31 cellular contexts compared by ENCODE assay signal in genomic region chr10:36195364-36195763, GRCh38.
"Had no signal": no experiment of that assay in that cellular context is flagged by ENCODE, and none has a peak within 500 bp of the region (broad histone marks: within the 10 kb centered on the region; RNA-seq: fewer than 3 reads in every experiment).

No MANE protein-coding gene starts in this region.

- H3K4me3 Mint-ChIP-seq: immature natural killer cell; mesothelial cell of epicardium; naive B cell; natural killer cell; nephron progenitor cell; stimulated activated naive B cell treated with anti-CD40 and anti-IgM and Interleukin-4, amounts not matched to agents 10 μg/mL and 1 μg/mL and 100 μg/mL, for 72 hours had no signal

- H3K4me3 ChIP-seq: left lung, lower lobe of right lung, pancreas, prostate gland, skin epidermis, stomach, testis, thyroid gland, transverse colon, upper lobe of left lung, vagina had no signal

- H3K9me3 ChIP-seq: pancreas, testis, thyroid gland had no signal

- H3K27ac Mint-ChIP-seq: immature natural killer cell; mesothelial cell of epicardium; naive B cell; natural killer cell; nephron progenitor cell; stimulated activated naive B cell treated with anti-CD40 and anti-IgM and Interleukin-4, amounts not matched to agents 10 μg/mL and 1 μg/mL and 100 μg/mL, for 72 hours had no signal

- H3K36me3 Mint-ChIP-seq: natural killer cell; stimulated activated naive B cell treated with anti-CD40 and anti-IgM and Interleukin-4, amounts not matched to agents 10 μg/mL and 1 μg/mL and 100 μg/mL, for 72 hours had no signal

- ATAC-seq: left colon; left lung; lower lobe of right lung; natural killer cell; pancreas; right cardiac atrium; sciatic nerve; stimulated activated naive B cell treated with anti-CD40 and anti-IgM and Interleukin-4, amounts not matched to agents 10 μg/mL and 1 μg/mL and 100 μg/mL, for 72 hours; stimulated activated naive CD8-positive, alpha-beta T cell treated with anti-CD3 and anti-CD28 coated beads, Interleukin-15, Interleukin-2, amounts not matched to agents 100 U/mL and 50 U/mL, for 24 hours had no signal

- H3K4me1 ChIP-seq: left lung, lower lobe of right lung, pancreas, prostate gland, stomach, testis, thyroid gland, transverse colon, upper lobe of left lung, vagina had no signal

- H3K36me3 ChIP-seq: left lung, lower lobe of right lung, pancreas, prostate gland, stomach, thyroid gland, transverse colon, upper lobe of left lung, vagina had no signal

- H3K27me3 ChIP-seq: left lung, pancreas, stomach, testis, thyroid gland, transverse colon, upper lobe of left lung, vagina had no signal

- DNase-seq: hypothalamus; immature natural killer cell; kidney; left colon; left lung; lower lobe of right lung; mammary epithelial cell; mesenchymal stem cell; naive B cell; natural killer cell; nephron progenitor cell; pancreas; posterior cingulate gyrus; retina; right cardiac atrium; stimulated activated CD4-positive, alpha-beta T cell treated with anti-CD3 and anti-CD28 coated beads, Interleukin-12 subunit alpha, Interleukin-12 subunit beta, amount 100 ng/mL, for 4 hours; stimulated activated CD4-positive, alpha-beta T cell treated with anti-CD3 and anti-CD28 coated beads, Interleukin-15, amount 100 ng/mL, for 24 hours; stimulated activated CD4-positive, alpha-beta T cell treated with anti-CD3 and anti-CD28 coated beads, Interleukin-2, amount 100 ng/mL, for 24 hours; stimulated activated CD4-positive, alpha-beta T cell treated with anti-CD3 and anti-CD28 coated beads, Interleukin-4, amount 100 ng/mL, for 1 hour; stimulated activated naive B cell treated with anti-CD40 and anti-IgM and Interleukin-4, amounts not matched to agents 10 μg/mL and 1 μg/mL and 100 μg/mL, for 72 hours; stimulated activated naive CD8-positive, alpha-beta T cell treated with anti-CD3 and anti-CD28 coated beads, Interleukin-15, Interleukin-2, amounts not matched to agents 100 U/mL and 50 U/mL, for 24 hours; stomach; testis; thyroid gland; transverse colon; upper lobe of left lung had no signal

- H3K27me3 Mint-ChIP-seq: naive B cell; stimulated activated naive B cell treated with anti-CD40 and anti-IgM and Interleukin-4, amounts not matched to agents 10 μg/mL and 1 μg/mL and 100 μg/mL, for 72 hours had no signal

- H3K27ac ChIP-seq: left lung, lower lobe of right lung, pancreas, prostate gland, skin epidermis, stomach, testis, thyroid gland, transverse colon, upper lobe of left lung, vagina had no signal

- H3K4me1 Mint-ChIP-seq: immature natural killer cell; mesothelial cell of epicardium; naive B cell; natural killer cell; nephron progenitor cell; stimulated activated naive B cell treated with anti-CD40 and anti-IgM and Interleukin-4, amounts not matched to agents 10 μg/mL and 1 μg/mL and 100 μg/mL, for 72 hours had no signal
